Comparison of ENCODE assay signal across 15 cellular contexts in genomic region chr3:141330235-141330634, GRCh38. TPM values are rescaled to one million over a fixed set of nuclear protein-coding genes. Genes with fewer than 3 reads are reported as not detected.
DNase-seq lines count a peak whose midpoint lies in the region; ATAC-seq, FAIRE-seq and TF ChIP-seq lines count a peak whose summit lies in the region.
"Had no signal": no experiment of that assay in that cellular context is flagged by ENCODE, and none has a peak within 500 bp of the region (broad histone marks: within the 10 kb centered on the region; RNA-seq: fewer than 3 reads in every experiment).

No MANE protein-coding gene starts in this region.

- H3K4me2 ChIP-seq in IMR-90 (ENCODE audit: low read depth, low read length) (no peak overlapping the region), GM12878 (ENCODE audit: control insufficient read depth, insufficient read depth) (no peak overlapping the region), neuronal stem cell (ENCODE audit: insufficient read depth, low read length, poor library complexity, severe bottlenecking) (no peak overlapping the region)

- H3K9ac ChIP-seq in IMR-90 (ENCODE audit: low read depth, low read length) (no peak overlapping the region), GM12878 (ENCODE audit: control insufficient read depth, insufficient read depth, low read length) (no peak overlapping the region), neuronal stem cell (ENCODE audit: low read depth, low read length, poor library complexity) (no peak overlapping the region)

- H3K18ac ChIP-seq in IMR-90 (ENCODE audit: low read depth, low read length) (peak overlapping the region; percentile 62; the same call in 1 of the 2 replicates), neuronal stem cell (ENCODE audit: low read length) (no peak overlapping the region)

- dilution Hi-C loops in IMR-90 (cut with HindIII; ENCODE audit: low sequenced_read_pairs, unreplicated experiment) = no loop called here

- H4K8ac ChIP-seq in IMR-90 (ENCODE audit: low read depth in 2 of 2, low read length in 2 of 2) (peak overlapping the region; percentile 77 to 86), neuronal stem cell (ENCODE audit: low read depth, low read length) (no peak overlapping the region)

- in situ Hi-C loops in IMR-90 (cut with MboI; ENCODE audit: low sequenced_read_pairs) = loop anchor here (25.0 kb wide), 1 partner anchor 557 kb away; the partner anchor contains the start of gene ATP1B3
- in situ Hi-C loops in GM12878 (cut with MboI) = no loop called here

- H3K14ac ChIP-seq in IMR-90 (replicated peaks; ENCODE audit: low read depth, low read length) (peak overlapping the region; percentile 85), neuronal stem cell (ENCODE audit: low read length) (no peak overlapping the region)

- ATAC-seq in IMR-90 (ENCODE audit: low read depth) = no peak
- ATAC-seq in GM12878 = no peak
- no peak for ATAC-seq in GM21528 (IDR thresholded peaks at IDR 0.05; ENCODE audit: low FRiP score, unreplicated experiment)
- ATAC-seq: Right ventricle myocardium inferior had no signal

- peak overlapping the region; percentile 99 for H2BK5ac ChIP-seq in IMR-90 (ENCODE audit: low read depth, low read length, poor library complexity, severe bottlenecking)
- H2BK5ac ChIP-seq in neuronal stem cell (ENCODE audit: low read length) = no peak overlapping the region

- CTCF ChIA-PET in IMR-90 (lab: Yijun Ruan, JAX) = no interaction called here
- CTCF ChIA-PET in GM12878 (lab: Yijun Ruan, JAX) = interaction anchor here (0.7 to 8.0 kb wide), 3 partner anchors 15 to 31 kb away, joined by 4 to 83 read pairs (median 12); no protein-coding TSS in a partner anchor

- no peak overlapping the region for H2BK12ac ChIP-seq in neuronal stem cell (ENCODE audit: low read length)

- no peaks in the 10 kb centered on the region for H3K36me3 ChIP-seq in IMR-90 (ENCODE audit: control insufficient read depth, insufficient read depth, low read length)
- no peaks in the 10 kb centered on the region for H3K36me3 ChIP-seq in GM12878 (ENCODE audit: control insufficient read depth in 2 of 2, insufficient read depth in 2 of 2, low read length in 1 of 2)
- H3K36me3 ChIP-seq in neuronal stem cell (replicated peaks in 1 of 2; ENCODE audit: control insufficient read depth in 2 of 2, insufficient read depth in 2 of 2, low read length in 2 of 2) = no peaks in the 10 kb centered on the region
- H3K36me3 ChIP-seq in small intestine (ENCODE audit: control insufficient read depth in 2 of 2, insufficient read depth in 2 of 2, low read length in 2 of 2) = no peaks in the 10 kb centered on the region
- H3K36me3 ChIP-seq: SJSA1 had no signal

- no peaks in the 10 kb centered on the region for H3K9me3 ChIP-seq in IMR-90 (ENCODE audit: control insufficient read depth, insufficient read depth, low read length)
- H3K9me3 ChIP-seq in GM12878 (replicated peaks; ENCODE audit: control insufficient read depth, insufficient read depth, low read length) = no peaks in the 10 kb centered on the region; the same call in 2 of the 3 replicates
- peaks cover 0 to 7% of the 10 kb centered on the region in 2 donors for H3K9me3 ChIP-seq in neuronal stem cell (replicated peaks in 1 of 2; ENCODE audit: control insufficient read depth in 2 of 2, insufficient read depth in 1 of 2, low read depth in 1 of 2, low read length in 2 of 2)
- H3K9me3 ChIP-seq in small intestine (ENCODE audit: control insufficient read depth, low read depth) = no peaks in the 10 kb centered on the region
- H3K9me3 ChIP-seq: SJSA1 had no signal

- no peak for FAIRE-seq in GM12878 (lab: Jason Lieb, UNC)
- FAIRE-seq in small intestine (lab: Jason Lieb, UNC) = no peak
- FAIRE-seq: D721Med had no signal

- BruUV-seq in IMR-90 (replicated peaks; lab: Mats Ljungman, UMichigan) (no TSS peak), GM12878 (replicated peaks; lab: Mats Ljungman, UMichigan) (no TSS peak)

- peak overlapping the region; percentile 96; the same call in 2 of the 3 replicates for H2BK15ac ChIP-seq in IMR-90 (ENCODE audit: low read depth, low read length)
- no peak overlapping the region for H2BK15ac ChIP-seq in neuronal stem cell (ENCODE audit: low read length)

- H2BK120ac ChIP-seq in IMR-90 (ENCODE audit: low read depth, low read length) (peak overlapping the region; percentile 93), neuronal stem cell (ENCODE audit: low read depth, low read length) (no peak overlapping the region)

- TF ChIP-seq POLR2A in IMR-90 (IDR thresholded peaks at IDR 0.05; ENCODE audit: low read depth, low read length) (no peak), GM12878 (IDR thresholded peaks at IDR 0.05; ENCODE audit: low read depth, low read length) (no peak)

- H3K23ac ChIP-seq in IMR-90 (ENCODE audit: low read depth, low read length) = peak overlapping the region; percentile 48; the same call in 1 of the 2 replicates
- no peak overlapping the region for H3K23ac ChIP-seq in neuronal stem cell (ENCODE audit: low read depth, low read length, poor library complexity)

- SMC1A ChIA-PET in GM12878 (lab: Charles Lee; ENCODE audit: uncharacterized antibody, unreplicated experiment) = interaction anchor here (1.3 to 9.9 kb wide), 8 partner anchors 8 to 124 kb away, joined by 4 to 112 read pairs (median 14); no protein-coding TSS in a partner anchor

- no peak for TF ChIP-seq CTCF in IMR-90 (conservative IDR thresholded peaks at IDR 0.05; ENCODE audit: low read depth, low read length)
- TF ChIP-seq CTCF in GM12878 (IDR thresholded peaks at IDR 0.05 in 2 of 3, conservative IDR thresholded peaks at IDR 0.05 in 1 of 3; ENCODE audit: control insufficient read depth in 2 of 3, extremely low read depth in 1 of 3, insufficient read depth in 1 of 3, low read depth in 3 of 3, low read length in 3 of 3) = no peak

- peaks cover 34% of the 10 kb centered on the region for H3K9me1 ChIP-seq in IMR-90 (ENCODE audit: insufficient read depth, low read length)

- H2BK20ac ChIP-seq in IMR-90 (ENCODE audit: low read depth, low read length) = peak overlapping the region; percentile 83

- no peak overlapping the region for H2AFZ ChIP-seq in IMR-90 (replicated peaks; ENCODE audit: low read length, poor library complexity)
- H2AFZ ChIP-seq in GM12878 (ENCODE audit: control insufficient read depth, low read depth, low read length) = peak overlapping the region; percentile 32
- H2AFZ ChIP-seq in neuronal stem cell (ENCODE audit: low read length) = peak overlapping the region; percentile 64

- no peak overlapping the region for H3K4me3 ChIP-seq in IMR-90 (ENCODE audit: insufficient read depth, low read depth, low read length)
- H3K4me3 ChIP-seq in GM12878 = no peak overlapping the region
- H3K4me3 ChIP-seq in neuronal stem cell (ENCODE audit: low read length in 2 of 2) = no peak overlapping the region
- no peak overlapping the region for H3K4me3 ChIP-seq in small intestine (ENCODE audit: low read depth in 1 of 2, low read length in 2 of 2)
- H3K4me3 ChIP-seq: SJSA1 had no signal

- H2AK5ac ChIP-seq in IMR-90 (ENCODE audit: low read depth, low read length) (peak overlapping the region; percentile 96), neuronal stem cell (ENCODE audit: low read depth, low read length) (no peak overlapping the region)

- WGBS in IMR-90 (ENCODE audit: extremely low coverage in 2 of 2, insufficient read length in 1 of 2), 2 experiments = no CpG with 5 or more reads among the region's 3 CpGs
- 59% methylated on average over 3 of the region's 3 CpGs for WGBS in GM12878 (ENCODE audit: insufficient coverage, insufficient replicate concordance, low lambda C conversion rate, missing lambda C conversion rate)
- WGBS in neuronal stem cell (ENCODE audit: extremely low coverage in 2 of 2, insufficient read length in 2 of 2, insufficient replicate concordance in 1 of 2), 2 donors = no CpG with 5 or more reads among the region's 3 CpGs
- 91 to 95% (median 95%) methylated on average over 3 of the region's 3 CpGs for WGBS in small intestine, 3 donors

- no peaks in the 10 kb centered on the region for H3K79me2 ChIP-seq in GM12878 (ENCODE audit: control insufficient read depth, insufficient read depth, low read length)

- POLR2A ChIA-PET in IMR-90 (lab: Charles Lee; ENCODE audit: unreplicated experiment) = interaction anchor here (1.3 kb wide), 1 partner anchor 36 kb away, joined by 4 read pairs; no protein-coding TSS in a partner anchor
- POLR2A ChIA-PET in GM12878 (lab: Charles Lee) = interaction anchor here (0.6 to 2.4 kb wide), 3 partner anchors 15 to 82 kb away, joined by 3 to 8 read pairs (median 6); no protein-coding TSS in a partner anchor

- H4K20me1 ChIP-seq in IMR-90 (ENCODE audit: insufficient read depth, low read length) (no peaks in the 10 kb centered on the region), GM12878 (ENCODE audit: control insufficient read depth, insufficient read depth) (no peaks in the 10 kb centered on the region)

- intact Hi-C loops in IMR-90 (cut with micrococcal nuclease) (no loop called here), GM12878 (cut with micrococcal nuclease; ENCODE audit: unreplicated experiment) (no loop called here)

- TF ChIP-seq EP300 in GM12878 (IDR thresholded peaks at IDR 0.05; ENCODE audit: borderline replicate concordance in 1 of 2, control insufficient read depth in 1 of 2, low read depth in 2 of 2, low read length in 2 of 2) = no peak

- no peak for TF ChIP-seq RAD21 in IMR-90 (IDR thresholded peaks at IDR 0.05; ENCODE audit: low read length)
- TF ChIP-seq RAD21 in GM12878 (IDR thresholded peaks at IDR 0.05; ENCODE audit: insufficient read depth, low read depth, low read length) = no peak

- H4K5ac ChIP-seq in IMR-90 (ENCODE audit: low read depth, low read length) = peak overlapping the region; percentile 78; the same call in 1 of the 2 replicates

- H3K27me3 ChIP-seq in IMR-90 (ENCODE audit: control insufficient read depth, insufficient read depth, low read length) (no peaks in the 10 kb centered on the region), GM12878 (replicated peaks in 1 of 2; ENCODE audit: control insufficient read depth in 2 of 2, insufficient read depth in 2 of 2, low read length in 1 of 2) (no peaks in the 10 kb centered on the region), neuronal stem cell (ENCODE audit: control insufficient read depth in 3 of 3, insufficient read depth in 3 of 3, low read depth in 1 of 3, low read length in 3 of 3) (no peaks in the 10 kb centered on the region), small intestine (ENCODE audit: control insufficient read depth in 2 of 2, insufficient read depth in 2 of 2, low read length in 2 of 2) (no peaks in the 10 kb centered on the region)
- H3K27me3 ChIP-seq: SJSA1 had no signal

- H3K79me1 ChIP-seq in IMR-90 (ENCODE audit: low read depth in 1 of 2, low read length in 2 of 2) (peaks cover 0 to 29% of the 10 kb centered on the region in 2 experiments; a peak in 3 of 4 replicates), neuronal stem cell (ENCODE audit: low read depth, low read length) (no peaks in the 10 kb centered on the region)

- DNase-seq in IMR-90 = no peak
- no peak for DNase-seq in GM12878 (ENCODE audit: low read depth, low spot score)
- DNase-seq in neuronal stem cell (ENCODE audit: low spot score) = no peak
- DNase-seq in glomerular visceral epithelial cell (ENCODE audit: extremely low spot score) = no peak
- no peak for DNase-seq in small intestine
- DNase-seq in OCI-M2 (lab: John Stamatoyannopoulos, UW; ENCODE audit: unreplicated experiment) = no peak
- DNase-seq: MM.1S, NCI-H1092 treated with DMSO at 0.1 percent for 48 hours, NCI-H1436 treated with DMSO at 0.1 percent for 48 hours, NCI-H2029 treated with DMSO at 0.1 percent for 48 hours, NCI-H524 treated with DMSO at 0.1 percent for 48 hours had no signal

- H3K56ac ChIP-seq in IMR-90 (ENCODE audit: extremely low read depth, insufficient read depth, low read length) = peak overlapping the region; percentile 92; the same call in 1 of the 2 replicates

- H2AK9ac ChIP-seq in IMR-90 (replicated peaks; ENCODE audit: low read depth, low read length, poor library complexity) = peak overlapping the region; percentile 46

- H3K27ac ChIP-seq in IMR-90 (ENCODE audit: insufficient read depth, low read length) (peak overlapping the region; percentile 61), GM12878 (ENCODE audit: control insufficient read depth, insufficient read depth) (no peak overlapping the region), neuronal stem cell (replicated peaks; ENCODE audit: low read length) (no peak overlapping the region), small intestine (ENCODE audit: low read depth in 1 of 2, low read length in 1 of 2) (no peak overlapping the region)
- H3K27ac ChIP-seq: SJSA1 had no signal

- H3K4me1 ChIP-seq in IMR-90 (ENCODE audit: control insufficient read depth, insufficient read depth, low read length) = peaks cover 28% of the 10 kb centered on the region
- H3K4me1 ChIP-seq in GM12878 (ENCODE audit: control insufficient read depth, insufficient read depth, low read length) = peaks cover 39% of the 10 kb centered on the region
- peaks cover 8 to 47% of the 10 kb centered on the region in 2 donors for H3K4me1 ChIP-seq in neuronal stem cell (ENCODE audit: control insufficient read depth in 2 of 2, insufficient read depth in 1 of 2, low read depth in 1 of 2, low read length in 2 of 2)
- peaks cover 14 to 18% of the 10 kb centered on the region in 2 donors for H3K4me1 ChIP-seq in small intestine (ENCODE audit: control insufficient read depth in 2 of 2, insufficient read depth in 1 of 2, low read depth in 1 of 2, low read length in 1 of 2)

- RAD21 ChIA-PET in GM12878 (lab: Charles Lee; ENCODE audit: unreplicated experiment) = interaction anchor here (1.3 to 2.9 kb wide), 3 partner anchors 15 to 55 kb away, joined by 3 to 19 read pairs (median 6); no protein-coding TSS in a partner anchor

- peak overlapping the region; percentile 88 for H4K91ac ChIP-seq in IMR-90 (ENCODE audit: insufficient read depth, low read depth, low read length)
- H4K91ac ChIP-seq in neuronal stem cell (ENCODE audit: low read depth, low read length, poor library complexity) = no peak overlapping the region

- H3K4ac ChIP-seq in IMR-90 (ENCODE audit: low read depth, low read length) = peak overlapping the region; percentile 99
- no peak overlapping the region for H3K4ac ChIP-seq in neuronal stem cell (ENCODE audit: low read length)

RNA-seq across cellular contexts. Expression of gene ZBTB38, which starts 38.1 kb away (rescaled TPM):
- total RNA-seq in IMR-90 (2012; rRNA removed) (230 and 274 TPM in 2 replicates), GM12878 (2014; rRNA removed) (99.6 and 121 TPM in 2 replicates), GM12878 (2014; rRNA removed; fragmentation: Illumina TruSeq; extraction: Trizol) (115 and 120 TPM in 2 replicates), GM12878 (2021) (107 TPM in 2 replicates)
- polyA plus RNA-seq in IMR-90 (2012; rRNA removed) (44.9 and 45.1 TPM in 2 replicates), GM12878 (2011; rRNA removed) (63.3 and 66.4 TPM in 2 replicates), GM12878 (2014; fragmentation: Illumina TruSeq; extraction: Trizol) (91.5 and 109 TPM in 2 replicates), GM12878 (2014; fragmentation: Nextera tagmentation; extraction: Ambion mirVana) (10 to 100 TPM; 34.2 to 53.6 TPM), GM12878 (2014; rRNA removed) (45.4 and 50.3 TPM in 2 replicates), GM12878 (2016; fragmentation: Nextera tagmentation; extraction: Ambion mirVana) (10 to 100 TPM; 85.8 to 97.5 TPM), small intestine (10 to 100 TPM; 11.9 to 24.9 (median 18.8) TPM)
- 15.3 and 16.3 TPM in 2 replicates for polyA plus RNA-seq in IMR-90 (2012; cell fraction: cytosol; rRNA removed)
- 12.9 and 53.4 TPM in 2 replicates for polyA plus RNA-seq in IMR-90 (2012; cell fraction: nucleus; rRNA removed; ENCODE audit: low replicate concordance)
- 322 and 349 TPM in 2 replicates for total RNA-seq in GM12878 (2013; cell fraction: nucleolus; rRNA removed)
- polyA plus RNA-seq in GM12878 (2011; ENCODE audit: low read depth) = 41.0 TPM
- 39.5 and 46.7 TPM in 2 replicates for polyA plus RNA-seq in GM12878 (2011; cell fraction: cytosol; rRNA removed)
- polyA plus RNA-seq in GM12878 (2011; cell fraction: nucleus; rRNA removed) = 79.0 and 87.0 TPM in 2 replicates
- 34.3 and 59.6 TPM in 2 replicates for polyA plus RNA-seq in GM12878 (2012)
- polyA minus RNA-seq in GM12878 (2011; rRNA and poly(A)+ RNA removed) = 168 and 259 TPM in 2 replicates
- 57.7 and 59.8 TPM in 2 replicates for polyA minus RNA-seq in GM12878 (2011; cell fraction: cytosol; rRNA and poly(A)+ RNA removed)
- polyA minus RNA-seq in GM12878 (2011; cell fraction: nucleus; rRNA and poly(A)+ RNA removed) = 151 and 195 TPM in 2 replicates
- 7.1 TPM for polyA plus RNA-seq in neuronal stem cell (2013, experiment 1 of 2)
- polyA plus RNA-seq in neuronal stem cell (2013, experiment 2 of 2) = 7.6 TPM
